ENCODE assay signal across 1 cellular context in genomic region chr10:69234447-69234846, GRCh38.
TF ChIP-seq lines count a peak whose summit lies in the region.

No MANE protein-coding gene starts in this region.

TF ChIP-seq in IMR-90, 13 proteins besides CTCF, POLR2A, EP300 and RAD21:
- TF ChIP-seq MAZ (IDR thresholded peaks at IDR 0.05; ENCODE audit: borderline replicate concordance, low read depth, low read length) (no peak), CEBPB (IDR thresholded peaks at IDR 0.05; ENCODE audit: low read depth, low read length) (no peak), ELK1 (IDR thresholded peaks at IDR 0.05; ENCODE audit: borderline replicate concordance, low read depth, low read length) (no peak), NFE2L2 (IDR thresholded peaks at IDR 0.05; ENCODE audit: low read depth, low read length) (no peak), MAFK (IDR thresholded peaks at IDR 0.05; ENCODE audit: low read depth, low read length) (no peak), RCOR1 (IDR thresholded peaks at IDR 0.05; ENCODE audit: insufficient replicate concordance, low read length) (no peak), RFX5 (IDR thresholded peaks at IDR 0.05; ENCODE audit: low read depth, low read length) (no peak), MXI1 (IDR thresholded peaks at IDR 0.05; ENCODE audit: borderline replicate concordance, low read depth, low read length) (no peak), SMC3 (IDR thresholded peaks at IDR 0.05; ENCODE audit: low read depth, low read length) (no peak), FOS (IDR thresholded peaks at IDR 0.05; ENCODE audit: low read depth, low read length) (no peak), CHD1 (IDR thresholded peaks at IDR 0.05; ENCODE audit: low read depth, low read length) (no peak), BHLHE40 (IDR thresholded peaks at IDR 0.05; ENCODE audit: low read depth, low read length) (no peak)
- TF ChIP-seq, protein P1, sequence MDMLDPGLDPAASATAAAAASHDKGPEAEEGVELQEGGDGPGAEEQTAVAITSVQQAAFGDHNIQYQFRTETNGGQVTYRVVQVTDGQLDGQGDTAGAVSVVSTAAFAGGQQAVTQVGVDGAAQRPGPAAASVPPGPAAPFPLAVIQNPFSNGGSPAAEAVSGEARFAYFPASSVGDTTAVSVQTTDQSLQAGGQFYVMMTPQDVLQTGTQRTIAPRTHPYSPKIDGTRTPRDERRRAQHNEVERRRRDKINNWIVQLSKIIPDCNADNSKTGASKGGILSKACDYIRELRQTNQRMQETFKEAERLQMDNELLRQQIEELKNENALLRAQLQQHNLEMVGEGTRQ (IDR thresholded peaks at IDR 0.05; ENCODE audit: low read depth, low read length) = no peak
